In genomic region chr19:50414850-50415660, GRCh38 we compare ENCODE assay signal across 8 cellular contexts. TPM values are rescaled to one million over a fixed set of nuclear protein-coding genes. Genes with fewer than 3 reads are reported as not detected.
DNase-seq lines count a peak whose midpoint lies in the region; ATAC-seq, FAIRE-seq and TF ChIP-seq lines count a peak whose summit lies in the region.

No MANE protein-coding gene starts in this region.

- TF ChIP-seq CTCF in H1 (IDR thresholded peaks at IDR 0.05; ENCODE audit: control extremely low read depth in 1 of 3, insufficient read depth in 1 of 3, low read depth in 1 of 3, low read length in 3 of 3) = peak; percentile 94 to 99 (median 95)

- peak overlapping the region; percentile 41; the same call in 1 of the 2 replicates for H4K8ac ChIP-seq in H1 (ENCODE audit: extremely low read depth, insufficient read depth, low read length)

- no peaks in the 10 kb centered on the region for H3K27me3 ChIP-seq in CD4-positive, alpha-beta memory T cell (ENCODE audit: insufficient read depth, low read length)
- H3K27me3 ChIP-seq in H1 (replicated peaks in 1 of 4; ENCODE audit: control insufficient read depth in 3 of 4, extremely low read depth in 1 of 4, insufficient read depth in 3 of 4, low read length in 3 of 4) = peaks cover 0 to 2% (median 0%) of the 10 kb centered on the region in 4 experiments; a peak in 1 of 7 replicates

- no peak overlapping the region for H3K4me3 Mint-ChIP-seq in CD4-positive, alpha-beta memory T cell

- TF ChIP-seq EP300 in H1 (IDR thresholded peaks at IDR 0.05; ENCODE audit: borderline replicate concordance in 1 of 2, low read depth in 2 of 2, low read length in 2 of 2) = no peak

- peak overlapping the region; percentile 2 for H3K56ac ChIP-seq in H1 (replicated peaks; ENCODE audit: insufficient read length, low read depth, low read length)

- H3K36me3 Mint-ChIP-seq in CD4-positive, alpha-beta memory T cell = peaks cover 4 to 5% of the 10 kb centered on the region in 2 donors

- no peak for TF ChIP-seq POLR2A in H1 (IDR thresholded peaks at IDR 0.05; ENCODE audit: control extremely low read depth in 1 of 2, low read depth in 2 of 2, low read length in 2 of 2)

- no peak overlapping the region for H2BK20ac ChIP-seq in H1 (ENCODE audit: low read length)

- H4K91ac ChIP-seq in H1 (replicated peaks; ENCODE audit: insufficient read length, low read length) = peak overlapping the region; percentile 84

- peak overlapping the region in 1 of 7 donors; percentile 41 for H3K27ac Mint-ChIP-seq in CD4-positive, alpha-beta memory T cell

- peak; percentile 65 to 76 for TF ChIP-seq RAD21 in H1 (IDR thresholded peaks at IDR 0.05 in 1 of 2, conservative IDR thresholded peaks at IDR 0.05 in 1 of 2; ENCODE audit: low read depth in 2 of 2, low read length in 2 of 2)

- H3K27me3 Mint-ChIP-seq in CD4-positive, alpha-beta memory T cell = peaks cover 8 to 10% of the 10 kb centered on the region in 2 donors

- intact Hi-C loops in CD4-positive, alpha-beta memory T cell (cut with micrococcal nuclease) = loop anchor here (1.0 kb wide), 2 partner anchors 47 to 58 kb away; no protein-coding TSS in a partner anchor

- no peak overlapping the region for H3K4me3 ChIP-seq in CD4-positive, alpha-beta memory T cell (ENCODE audit: low read length in 2 of 2)
- no peak overlapping the region for H3K4me3 ChIP-seq in H1 (ENCODE audit: extremely low read depth in 1 of 4, insufficient read depth in 2 of 4, low read depth in 3 of 4, low read length in 4 of 4)

- no peaks in the 10 kb centered on the region for H3K9me3 ChIP-seq in CD4-positive, alpha-beta memory T cell (ENCODE audit: control insufficient read depth in 1 of 2, low read length in 2 of 2)
- no peaks in the 10 kb centered on the region for H3K9me3 ChIP-seq in H1 (ENCODE audit: insufficient read depth in 2 of 2, low read depth in 1 of 2, low read length in 1 of 2)

- 81% methylated on average over 16 of the region's 39 CpGs; no CpG with 5 or more reads in 1 of the 2 experiments for WGBS in H1 (ENCODE audit: extremely low coverage in 1 of 2, insufficient coverage in 1 of 2, insufficient read length in 1 of 2, insufficient replicate concordance in 2 of 2, low coverage in 1 of 2, low lambda C conversion rate in 2 of 2, missing lambda C conversion rate in 1 of 2), 2 experiments

- no peak overlapping the region for H3K14ac ChIP-seq in H1 (ENCODE audit: insufficient read length)

- H2BK120ac ChIP-seq in H1 (replicated peaks; ENCODE audit: low read depth, low read length) = no peak overlapping the region

- ATAC-seq in GM21576 (IDR thresholded peaks at IDR 0.05; ENCODE audit: unreplicated experiment) (peak; percentile 15), HG02588 (IDR thresholded peaks at IDR 0.05; ENCODE audit: unreplicated experiment) (no peak)

- H2BK5ac ChIP-seq in H1 (ENCODE audit: low read depth, low read length) = no peak overlapping the region

- H3K23me2 ChIP-seq in H1 (ENCODE audit: low read depth, low read length) = peaks cover 12% of the 10 kb centered on the region; the same call in 1 of the 2 replicates

- no peak overlapping the region for H2BK12ac ChIP-seq in H1 (ENCODE audit: low read depth, low read length)

- H3K18ac ChIP-seq in H1 (ENCODE audit: extremely low read depth, low read length) = no peak overlapping the region; the same call in 1 of the 2 replicates

- no peak for FAIRE-seq in H1 (lab: Jason Lieb, UNC)

- H3K79me1 ChIP-seq in H1 (ENCODE audit: low read depth, low read length) = no peaks in the 10 kb centered on the region

- peaks cover 0 to 7% (median 3%) of the 10 kb centered on the region in 4 donors for H3K4me1 Mint-ChIP-seq in CD4-positive, alpha-beta memory T cell

- no peak overlapping the region for H3K4ac ChIP-seq in H1 (replicated peaks; ENCODE audit: insufficient read length, low read depth, low read length)

- H3K4me1 ChIP-seq in CD4-positive, alpha-beta memory T cell (ENCODE audit: insufficient read depth, low read length) = no peaks in the 10 kb centered on the region
- peaks cover 0 to 20% (median 12%) of the 10 kb centered on the region in 4 experiments; a peak in 6 of 7 replicates for H3K4me1 ChIP-seq in H1 (replicated peaks in 1 of 4; ENCODE audit: control insufficient read depth in 3 of 4, insufficient read depth in 4 of 4, low read length in 3 of 4)

- POLR2A ChIA-PET in CD4-positive, alpha-beta memory T cell (lab: Charles Lee; ENCODE audit: partially characterized antibody) = interaction anchor here (1.4 to 1.7 kb wide), 2 partner anchors 46 to 58 kb away, joined by 6 to 8 read pairs; no protein-coding TSS in a partner anchor
- POLR2A ChIA-PET in H1 (lab: Charles Lee; ENCODE audit: partially characterized antibody) = interaction anchor here (0.5 to 2.4 kb wide), 10 partner anchors 10 to 99 kb away, joined by 3 to 15 read pairs (median 4); partner anchors contain the start of gene POLD1

- H4K5ac ChIP-seq in H1 (ENCODE audit: insufficient read length, low read depth, low read length) = no peak overlapping the region

- no peak overlapping the region for H2BK15ac ChIP-seq in H1 (ENCODE audit: low read length)

- H3K23ac ChIP-seq in H1 (ENCODE audit: insufficient read length) = no peak overlapping the region

- peaks cover 0 to 8% of the 10 kb centered on the region in 2 experiments for H4K20me1 ChIP-seq in H1 (replicated peaks in 1 of 2; ENCODE audit: control insufficient read depth in 1 of 2, insufficient read depth in 2 of 2, low read length in 2 of 2)

- no peaks in the 10 kb centered on the region for H3K9me3 Mint-ChIP-seq in CD4-positive, alpha-beta memory T cell

- DNase-seq in CD4-positive, alpha-beta memory T cell = peak; percentile 59 to 66 (median 64)
- peak; percentile 2 for DNase-seq in NCI-H1694 treated with DMSO at 0.1 percent for 48 hours (lab: John Stamatoyannopoulos, UW)
- peak; percentile 51 to 53 for DNase-seq in activated CD8-positive, alpha-beta memory T cell treated with anti-CD3 and anti-CD28 coated beads for 4 hours (ENCODE audit: low read depth in 2 of 2)
- peak; percentile 79 to 98 for DNase-seq in H1 (ENCODE audit: low read depth in 1 of 2, low spot score in 2 of 2)
- peak; percentile 5 for DNase-seq in middle frontal gyrus (ENCODE audit: extremely low spot score, low spot score)
- peak; percentile 47 to 57 for DNase-seq in stimulated activated CD8-positive, alpha-beta memory T cell treated with anti-CD3 and anti-CD28 coated beads, Interleukin-7, amount 100 ng/mL, for 48 hours (ENCODE audit: extremely low read depth in 1 of 2, low read depth in 1 of 2)

- H3K4me2 ChIP-seq in H1 (ENCODE audit: insufficient read depth in 1 of 2, low read depth in 2 of 2, low read length in 2 of 2) = no peak overlapping the region

- H2AFZ ChIP-seq in H1 (ENCODE audit: low read length) = no peak overlapping the region

- no peaks in the 10 kb centered on the region for H3K36me3 ChIP-seq in CD4-positive, alpha-beta memory T cell (ENCODE audit: insufficient read depth, low read length)
- H3K36me3 ChIP-seq in H1 (ENCODE audit: control insufficient read depth in 2 of 4, insufficient read depth in 4 of 4, low read length in 3 of 4) = peaks cover under 1 to 9% (median 3%) of the 10 kb centered on the region in 4 experiments; a peak in 4 of 8 replicates

- CTCF ChIA-PET in CD4-positive, alpha-beta memory T cell (lab: Charles Lee; ENCODE audit: partially characterized antibody) = interaction anchor here (0.9 to 2.0 kb wide), 4 partner anchors 8 to 58 kb away, joined by 3 to 18 read pairs (median 7); no protein-coding TSS in a partner anchor
- CTCF ChIA-PET in H1 (lab: Charles Lee; ENCODE audit: partially characterized antibody) = interaction anchor here (0.6 to 3.2 kb wide), 13 partner anchors 9 to 1644 kb away, joined by 3 to 22 read pairs (median 6); no protein-coding TSS in a partner anchor

- no peak overlapping the region for H3K27ac ChIP-seq in CD4-positive, alpha-beta memory T cell (ENCODE audit: low read depth, low read length)
- H3K27ac ChIP-seq in H1 (ENCODE audit: low read depth, low read length) = no peak overlapping the region; the same call in 1 of the 2 replicates

- H3K9ac ChIP-seq in H1 (replicated peaks in 1 of 4; ENCODE audit: extremely low read depth in 1 of 4, low read depth in 3 of 4, low read length in 3 of 4) = no peak overlapping the region

- peak overlapping the region; percentile 43; the same call in 1 of the 2 replicates for H2AK5ac ChIP-seq in H1 (ENCODE audit: low read depth, low read length)

- H3K79me2 ChIP-seq in H1 (ENCODE audit: control insufficient read depth in 1 of 2, insufficient read depth in 2 of 2, low read length in 2 of 2) = no peaks in the 10 kb centered on the region

RNA-seq across cellular contexts. Expression of gene SPIB, which starts 3.7 kb away (rescaled TPM):
- not detected for total RNA-seq in CD4-positive, alpha-beta memory T cell
- 1 to 10 TPM in 1 of 2 donors, not detected in 1; 1.9 TPM for polyA plus RNA-seq in CD4-positive, alpha-beta memory T cell
- 9.6 and 11.1 TPM in 2 replicates for total RNA-seq in H1 (2021; fragmentation: NEBNext Ultra II Directional; extraction: Animal tissue kit (Norgen Biotek cat#: 25700))
- polyA plus RNA-seq in H1 (2011; rRNA removed) = 11.8 and 17.4 TPM in 2 replicates
- 6.7 TPM for polyA plus RNA-seq in H1 (2011; cell fraction: cytosol; rRNA removed)
- polyA plus RNA-seq in H1 (2011; cell fraction: nucleus; rRNA removed) = 11.2 TPM
- 6.5 to 13.3 TPM (median 10.4 TPM) in 4 replicates for polyA plus RNA-seq in H1 (2012, experiment 1 of 2)
- polyA plus RNA-seq in H1 (2012, experiment 2 of 2) = 7.3 TPM
- 13.0 TPM for polyA plus RNA-seq in H1 (2013, experiment 1 of 2)
- polyA plus RNA-seq in H1 (2013, experiment 2 of 2) = 14.7 TPM
- polyA minus RNA-seq in H1 (2011; rRNA and poly(A)+ RNA removed) = 3.5 and 5.2 TPM in 2 replicates
- 3.7 TPM for polyA minus RNA-seq in H1 (2011; cell fraction: cytosol; rRNA and poly(A)+ RNA removed)
- 2.6 TPM for polyA minus RNA-seq in H1 (2011; cell fraction: nucleus; rRNA and poly(A)+ RNA removed)

RNA-seq across cellular contexts. Expression of gene MYBPC2, which starts 17.6 kb away (rescaled TPM):
- total RNA-seq in CD4-positive, alpha-beta memory T cell = not detected
- under 1 TPM in 1 of 2 donors, not detected in 1; 0.10 TPM for polyA plus RNA-seq in CD4-positive, alpha-beta memory T cell
- 3.1 and 4.1 TPM in 2 replicates for total RNA-seq in H1 (2021; fragmentation: NEBNext Ultra II Directional; extraction: Animal tissue kit (Norgen Biotek cat#: 25700))
- 1.8 and 2.7 TPM in 2 replicates for polyA plus RNA-seq in H1 (2011; rRNA removed)
- 3.3 TPM for polyA plus RNA-seq in H1 (2011; cell fraction: cytosol; rRNA removed)
- polyA plus RNA-seq in H1 (2011; cell fraction: nucleus; rRNA removed) = 8.8 TPM
- polyA plus RNA-seq in H1 (2012, experiment 1 of 2) = 1.9 to 7.3 TPM (median 5.3 TPM) in 4 replicates
- polyA plus RNA-seq in H1 (2012, experiment 2 of 2) = 1.5 TPM
- polyA plus RNA-seq in H1 (2013, experiment 1 of 2) = 2.8 TPM
- polyA plus RNA-seq in H1 (2013, experiment 2 of 2) = 3.1 TPM
- 2.0 and 2.5 TPM in 2 replicates for polyA minus RNA-seq in H1 (2011; rRNA and poly(A)+ RNA removed)
- polyA minus RNA-seq in H1 (2011; cell fraction: cytosol; rRNA and poly(A)+ RNA removed) = 1.3 TPM
- 2.8 TPM for polyA minus RNA-seq in H1 (2011; cell fraction: nucleus; rRNA and poly(A)+ RNA removed)

RNA-seq across cellular contexts. Expression of gene POLD1, which starts 30.9 kb away (rescaled TPM):
- 10 to 100 TPM; 40.4 to 41.1 TPM for total RNA-seq in CD4-positive, alpha-beta memory T cell
- 10 to 100 TPM; 29.3 to 30.7 TPM for polyA plus RNA-seq in CD4-positive, alpha-beta memory T cell
- total RNA-seq in H1 (2021; fragmentation: NEBNext Ultra II Directional; extraction: Animal tissue kit (Norgen Biotek cat#: 25700)) = 141 and 149 TPM in 2 replicates
- polyA plus RNA-seq in H1 (2011; rRNA removed) = 142 and 191 TPM in 2 replicates
- polyA plus RNA-seq in H1 (2011; cell fraction: cytosol; rRNA removed) = 136 TPM
- polyA plus RNA-seq in H1 (2011; cell fraction: nucleus; rRNA removed) = 435 TPM
- polyA plus RNA-seq in H1 (2012, experiment 1 of 2) = 86.1 to 170 TPM (median 149 TPM) in 4 replicates
- polyA plus RNA-seq in H1 (2012, experiment 2 of 2) = 109 TPM
- polyA plus RNA-seq in H1 (2013, experiment 1 of 2) = 81.0 TPM
- polyA plus RNA-seq in H1 (2013, experiment 2 of 2) = 72.1 TPM
- polyA minus RNA-seq in H1 (2011; rRNA and poly(A)+ RNA removed) = 57.8 and 65.0 TPM in 2 replicates
- 137 TPM for polyA minus RNA-seq in H1 (2011; cell fraction: cytosol; rRNA and poly(A)+ RNA removed)
- polyA minus RNA-seq in H1 (2011; cell fraction: nucleus; rRNA and poly(A)+ RNA removed) = 137 TPM

RNA-seq across cellular contexts. Expression of gene NR1H2, which starts 38.8 kb away (rescaled TPM):
- total RNA-seq in CD4-positive, alpha-beta memory T cell = 100 to 1,000 TPM; 103 to 109 TPM
- 10 to 100 TPM; 86.9 to 88.0 TPM for polyA plus RNA-seq in CD4-positive, alpha-beta memory T cell
- total RNA-seq in H1 (2021; fragmentation: NEBNext Ultra II Directional; extraction: Animal tissue kit (Norgen Biotek cat#: 25700)) = 40.3 and 41.4 TPM in 2 replicates
- polyA plus RNA-seq in H1 (2011; rRNA removed) = 47.5 and 61.5 TPM in 2 replicates
- 43.0 TPM for polyA plus RNA-seq in H1 (2011; cell fraction: cytosol; rRNA removed)
- polyA plus RNA-seq in H1 (2011; cell fraction: nucleus; rRNA removed) = 70.3 TPM
- polyA plus RNA-seq in H1 (2012, experiment 1 of 2) = 22.3 to 39.2 TPM (median 34.3 TPM) in 4 replicates
- 33.5 TPM for polyA plus RNA-seq in H1 (2012, experiment 2 of 2)
- 19.2 TPM for polyA plus RNA-seq in H1 (2013, experiment 1 of 2)
- polyA plus RNA-seq in H1 (2013, experiment 2 of 2) = 18.0 TPM
- 20.3 and 22.8 TPM in 2 replicates for polyA minus RNA-seq in H1 (2011; rRNA and poly(A)+ RNA removed)
- 21.5 TPM for polyA minus RNA-seq in H1 (2011; cell fraction: cytosol; rRNA and poly(A)+ RNA removed)
- 25.5 TPM for polyA minus RNA-seq in H1 (2011; cell fraction: nucleus; rRNA and poly(A)+ RNA removed)

RNA-seq across cellular contexts. Expression of gene NAPSA, which starts 49.6 kb away (rescaled TPM):
- total RNA-seq in CD4-positive, alpha-beta memory T cell = 1 to 10 TPM; 4.8 to 6.6 TPM
- polyA plus RNA-seq in CD4-positive, alpha-beta memory T cell = under 1 TPM; 0.57 to 0.61 TPM
- 0.71 and 1.1 TPM in 2 replicates for total RNA-seq in H1 (2021; fragmentation: NEBNext Ultra II Directional; extraction: Animal tissue kit (Norgen Biotek cat#: 25700))
- 0.73 and 0.93 TPM in 2 replicates for polyA plus RNA-seq in H1 (2011; rRNA removed)
- polyA plus RNA-seq in H1 (2011; cell fraction: cytosol; rRNA removed) = 0.89 TPM
- 3.3 TPM for polyA plus RNA-seq in H1 (2011; cell fraction: nucleus; rRNA removed)
- 0.40 to 1.0 TPM (median 0.84 TPM) in 4 replicates for polyA plus RNA-seq in H1 (2012, experiment 1 of 2)
- polyA plus RNA-seq in H1 (2012, experiment 2 of 2) = 0.72 TPM
- polyA plus RNA-seq in H1 (2013, experiment 1 of 2) = 0.71 TPM
- 0.63 TPM for polyA plus RNA-seq in H1 (2013, experiment 2 of 2)
- 0.15 and 0.35 TPM in 2 replicates for polyA minus RNA-seq in H1 (2011; rRNA and poly(A)+ RNA removed)
- polyA minus RNA-seq in H1 (2011; cell fraction: cytosol; rRNA and poly(A)+ RNA removed) = 0.73 TPM
- polyA minus RNA-seq in H1 (2011; cell fraction: nucleus; rRNA and poly(A)+ RNA removed) = 1.00 TPM

Comparison
In these comparisons a context has a peak if more than half of its experiments do, and no peak if none do; other contexts are left out.
1. DNase-seq: peak in every context shown above with its lines; median percentile 88 in H1; 64 in CD4-positive, alpha-beta memory T cell; 52 in activated CD8-positive, alpha-beta memory T cell treated with anti-CD3 and anti-CD28 coated beads for 4 hours; 52 in stimulated activated CD8-positive, alpha-beta memory T cell treated with anti-CD3 and anti-CD28 coated beads, Interleukin-7, amount 100 ng/mL, for 48 hours; 5 in middle frontal gyrus; 2 in NCI-H1694 treated with DMSO at 0.1 percent for 48 hours.
2. RNA of gene SPIB, which starts 3.7 kb away (total RNA-seq): 9.6 to 11.1 TPM in H1; not detected in CD4-positive, alpha-beta memory T cell; every median in the first group is over 10 times any median in the second.